16 cellular contexts compared by ENCODE assay signal in the genomic region with DNA sequence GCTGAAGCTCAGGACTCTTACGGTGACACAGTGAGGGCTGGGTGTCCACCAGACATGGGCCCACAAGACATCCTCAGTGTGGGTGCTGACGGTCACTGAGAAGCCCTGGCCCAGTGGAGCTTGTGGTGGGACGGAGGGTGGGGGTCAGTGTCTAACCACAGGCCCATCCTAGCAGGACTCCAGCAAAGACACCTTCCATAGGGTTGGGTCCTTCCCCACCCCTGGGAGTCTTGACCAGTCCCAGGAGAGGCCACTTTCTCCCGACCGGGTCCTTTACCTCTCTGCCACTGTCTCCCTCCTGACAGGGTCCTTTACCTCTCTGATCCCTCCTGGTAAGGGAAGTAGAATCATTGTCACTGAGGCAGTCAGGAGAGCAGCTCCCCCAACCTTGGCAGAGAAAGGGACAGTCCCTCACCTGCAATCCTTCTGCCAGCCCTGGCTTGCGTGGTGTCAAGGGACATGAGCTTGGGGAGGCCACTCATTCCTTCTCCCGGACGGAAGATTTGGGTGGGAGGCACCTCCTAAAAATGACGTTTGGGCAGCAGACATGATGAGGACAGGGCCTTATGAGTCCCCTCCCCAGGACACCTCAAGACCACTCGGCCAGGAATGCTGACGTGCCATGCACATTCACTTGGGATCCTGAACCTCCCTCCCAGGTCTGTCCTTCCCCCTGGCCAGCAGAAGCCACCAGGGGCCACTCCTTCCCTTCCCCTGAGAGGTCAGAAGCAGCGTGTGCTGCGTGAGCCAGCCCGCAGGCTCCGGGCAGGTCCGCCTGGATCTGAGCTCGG.
A peak's percentile ranks its signal among the peaks of the same experiment; 100 is the strongest.
DNase-seq lines count a peak whose midpoint lies in the region; ATAC-seq, FAIRE-seq and TF ChIP-seq lines count a peak whose summit lies in the region.
"Had no signal": no experiment of that assay in that cellular context is flagged by ENCODE, and none has a peak within 500 bp of the region (broad histone marks: within the 10 kb centered on the region; RNA-seq: fewer than 3 reads in every experiment).

No MANE protein-coding gene starts in this region.

- no peak overlapping the region for H3K4me3 Mint-ChIP-seq in endodermal cell
- H3K4me3 Mint-ChIP-seq: CD4-positive, alpha-beta T cell had no signal

- H4K8ac ChIP-seq in IMR-90 (ENCODE audit: low read depth in 2 of 2, low read length in 2 of 2): no peak overlapping the region

- H4K20me1 ChIP-seq in BLaER1: peaks cover 15% of the 10 kb centered on the region; the same call in 1 of the 2 replicates
- no peaks in the 10 kb centered on the region for H4K20me1 ChIP-seq in IMR-90 (ENCODE audit: insufficient read depth, low read length)
- no peaks in the 10 kb centered on the region for H4K20me1 ChIP-seq in osteoblast (ENCODE audit: insufficient read depth, low read length)

- dilution Hi-C loops in IMR-90 (cut with HindIII; ENCODE audit: low sequenced_read_pairs, unreplicated experiment): loop anchor here (25.0 kb wide), 1 partner anchor 252 kb away; no protein-coding TSS in a partner anchor

- H2BK15ac ChIP-seq in IMR-90 (ENCODE audit: low read depth, low read length): no peak overlapping the region; the same call in 2 of the 3 replicates

- FAIRE-seq in D721Med (lab: Jason Lieb, UNC): no peak
- FAIRE-seq: GM19239 had no signal

- H3K4me1 ChIP-seq in BLaER1 (peaks cover 77% of the 10 kb centered on the region), IMR-90 (ENCODE audit: control insufficient read depth, insufficient read depth, low read length) (peaks cover 2% of the 10 kb centered on the region; the same call in 1 of the 2 replicates), endodermal cell (ENCODE audit: control insufficient read depth, insufficient read depth, low read length) (no peaks in the 10 kb centered on the region), osteoblast (ENCODE audit: insufficient read depth, low read length) (peaks cover 6% of the 10 kb centered on the region)

- H3K56ac ChIP-seq in IMR-90 (ENCODE audit: extremely low read depth, insufficient read depth, low read length): no peak overlapping the region

- no peak overlapping the region for H4K91ac ChIP-seq in IMR-90 (ENCODE audit: insufficient read depth, low read depth, low read length)

- H2AK9ac ChIP-seq in IMR-90 (replicated peaks; ENCODE audit: low read depth, low read length, poor library complexity): no peak overlapping the region

- H2BK20ac ChIP-seq in IMR-90 (ENCODE audit: low read depth, low read length): no peak overlapping the region; the same call in none of the 2 replicates

- no peaks in the 10 kb centered on the region for H3K79me2 ChIP-seq in osteoblast (ENCODE audit: insufficient read depth, low read length)

- H3K27me3 ChIP-seq in BLaER1 (0 out of 2 replicates have a peak, but pooled peaks cover 16% of the 10 kb centered on the region), IMR-90 (ENCODE audit: control insufficient read depth, insufficient read depth, low read length) (peaks cover 3% of the 10 kb centered on the region; the same call in 1 of the 2 replicates), endodermal cell (ENCODE audit: control insufficient read depth, insufficient read depth, low read length, poor library complexity, severe bottlenecking) (no peaks in the 10 kb centered on the region), osteoblast (ENCODE audit: insufficient read depth, low read length) (peaks cover 26% of the 10 kb centered on the region)

- POLR2A ChIA-PET in IMR-90 (lab: Charles Lee; ENCODE audit: unreplicated experiment): interaction anchor here (0.5 kb wide), 1 partner anchor 220 kb away, joined by 8 read pairs; no protein-coding TSS in a partner anchor

- peaks cover 13% of the 10 kb centered on the region for H3K4me1 Mint-ChIP-seq in endodermal cell

- ATAC-seq in IMR-90 (ENCODE audit: low read depth) (no peak), HG03457 (IDR thresholded peaks at IDR 0.05; ENCODE audit: unreplicated experiment) (no peak)

- TF ChIP-seq POLR2A in IMR-90 (IDR thresholded peaks at IDR 0.05; ENCODE audit: low read depth, low read length): no peak

- no peak overlapping the region for H3K14ac ChIP-seq in IMR-90 (replicated peaks; ENCODE audit: low read depth, low read length)

- H3K4ac ChIP-seq in IMR-90 (ENCODE audit: low read depth, low read length): peak overlapping the region; percentile 42; the same call in 1 of the 2 replicates

- no peak overlapping the region for H3K23ac ChIP-seq in IMR-90 (ENCODE audit: low read depth, low read length)

- TF ChIP-seq RAD21 in IMR-90 (IDR thresholded peaks at IDR 0.05; ENCODE audit: low read length): no peak

- no peak overlapping the region for H3K4me3 ChIP-seq in BLaER1
- H3K4me3 ChIP-seq in IMR-90 (ENCODE audit: insufficient read depth, low read depth, low read length): no peak overlapping the region
- H3K4me3 ChIP-seq in endodermal cell (ENCODE audit: low read length): no peak overlapping the region
- H3K4me3 ChIP-seq in osteoblast (ENCODE audit: insufficient read depth, low read length): no peak overlapping the region

- peaks cover 4% of the 10 kb centered on the region; the same call in 1 of the 2 replicates for H3K9me1 ChIP-seq in IMR-90 (ENCODE audit: insufficient read depth, low read length)

- intact Hi-C loops in IMR-90 (cut with micrococcal nuclease): loop anchor here (1.0 kb wide), 1 partner anchor 281 kb away; no protein-coding TSS in a partner anchor

- no peak overlapping the region for H3K27ac Mint-ChIP-seq in endodermal cell
- H3K27ac Mint-ChIP-seq: CD4-positive, alpha-beta T cell had no signal

- H3K18ac ChIP-seq in IMR-90 (ENCODE audit: low read depth, low read length): no peak overlapping the region

- no peaks in the 10 kb centered on the region for H3K36me3 Mint-ChIP-seq in endodermal cell (ENCODE audit: low read depth)

- peak overlapping the region; percentile 81 for H3K4me2 ChIP-seq in BLaER1
- H3K4me2 ChIP-seq in IMR-90 (ENCODE audit: low read depth, low read length): no peak overlapping the region
- no peak overlapping the region for H3K4me2 ChIP-seq in osteoblast (ENCODE audit: insufficient read depth, low read length)
- H3K4me2 ChIP-seq: SK-N-SH had no signal

- no peaks in the 10 kb centered on the region for H3K9me3 Mint-ChIP-seq in endodermal cell
- H3K9me3 Mint-ChIP-seq: CD4-positive, alpha-beta T cell had no signal

- peak overlapping the region; percentile 36 for H2BK120ac ChIP-seq in IMR-90 (ENCODE audit: low read depth, low read length)

- CTCF ChIA-PET in IMR-90 (lab: Yijun Ruan, JAX): interaction anchor here (0.6 to 1.5 kb wide), 2 partner anchors 14 to 206 kb away, joined by 3 to 4 read pairs; no protein-coding TSS in a partner anchor

- TF ChIP-seq CTCF in IMR-90 (conservative IDR thresholded peaks at IDR 0.05; ENCODE audit: low read depth, low read length) (0 out of 2 replicates have a peak, but pooled peaks have one; percentile 2), endodermal cell (conservative IDR thresholded peaks at IDR 0.05) (peak; percentile 24), osteoblast (IDR thresholded peaks at IDR 0.05; ENCODE audit: extremely low read depth, low read depth, low read length) (no peak), D721Med (IDR thresholded peaks at IDR 0.05; ENCODE audit: insufficient read depth, missing control alignments) (no peak)

- 70% methylated on average over 8 of the region's 17 CpGs; no CpG with 5 or more reads in 1 of the 2 experiments for WGBS in IMR-90 (ENCODE audit: extremely low coverage in 2 of 2, insufficient read length in 1 of 2), 2 experiments
- 90 to 92% methylated on average over 13 to 17 of the region's 17 CpGs for WGBS in endodermal cell (ENCODE audit: insufficient coverage in 1 of 2, insufficient read length in 1 of 2), 2 experiments

- H3K27ac ChIP-seq in BLaER1 (no peak overlapping the region), IMR-90 (ENCODE audit: insufficient read depth, low read length) (no peak overlapping the region), endodermal cell (ENCODE audit: low read depth, low read length) (no peak overlapping the region), osteoblast (ENCODE audit: low read depth, low read length) (no peak overlapping the region)

- H2AFZ ChIP-seq in IMR-90 (replicated peaks; ENCODE audit: low read length, poor library complexity) (peak overlapping the region; percentile 56), osteoblast (ENCODE audit: low read length) (no peak overlapping the region)

- H3K36me3 ChIP-seq in BLaER1 (no peaks in the 10 kb centered on the region), IMR-90 (ENCODE audit: control insufficient read depth, insufficient read depth, low read length) (no peaks in the 10 kb centered on the region), endodermal cell (ENCODE audit: control insufficient read depth, insufficient read depth, low read length) (no peaks in the 10 kb centered on the region), osteoblast (ENCODE audit: insufficient read depth, low read length) (no peaks in the 10 kb centered on the region)

- H3K79me1 ChIP-seq in IMR-90 (ENCODE audit: low read depth in 1 of 2, low read length in 2 of 2): no peaks in the 10 kb centered on the region

- DNase-seq in IMR-90 (no peak), endodermal cell (peak; percentile 55), osteoblast (ENCODE audit: insufficient read length, low spot score, missing footprints) (peak; percentile 84), D721Med (ENCODE audit: insufficient read length, low spot score) (no peak), NOMO-1 treated with dmso at 0.1 percent for 144 hours (lab: John Stamatoyannopoulos, UW; ENCODE audit: unreplicated experiment) (no peak), NCI-H2171 (lab: John Stamatoyannopoulos, UW) (no peak)
- DNase-seq: CD4-positive, alpha-beta T cell; MV-4-11; NCI-H1436; NCI-H2029; NCI-H510A; NCI-H774 had no signal

- H3K9me3 ChIP-seq in BLaER1 (no peaks in the 10 kb centered on the region), IMR-90 (ENCODE audit: control insufficient read depth, insufficient read depth, low read length) (no peaks in the 10 kb centered on the region), endodermal cell (ENCODE audit: control insufficient read depth, low read length) (no peaks in the 10 kb centered on the region), osteoblast (ENCODE audit: low read depth, low read length) (no peaks in the 10 kb centered on the region)
- H3K9me3 ChIP-seq: SK-N-SH had no signal

- peak overlapping the region; percentile 68; the same call in 1 of the 2 replicates for H2AK5ac ChIP-seq in IMR-90 (ENCODE audit: low read depth, low read length)

- in situ Hi-C loops in IMR-90 (cut with MboI; ENCODE audit: low sequenced_read_pairs): loop anchor here (5.0 kb wide), 1 partner anchor 282 kb away; no protein-coding TSS in a partner anchor

- no peak overlapping the region for H2BK5ac ChIP-seq in IMR-90 (ENCODE audit: low read depth, low read length, poor library complexity, severe bottlenecking)

- H3K9ac ChIP-seq in BLaER1 (no peak overlapping the region), IMR-90 (ENCODE audit: low read depth, low read length) (no peak overlapping the region), endodermal cell (ENCODE audit: extremely low read depth, low read length, poor library complexity, severe bottlenecking) (no peak overlapping the region)
- H3K9ac ChIP-seq: SK-N-SH had no signal

- peaks cover 3% of the 10 kb centered on the region for H3K27me3 Mint-ChIP-seq in endodermal cell (ENCODE audit: insufficient read depth)

- no peak overlapping the region for H4K5ac ChIP-seq in IMR-90 (ENCODE audit: low read depth, low read length)

- no TSS peak for BruUV-seq in IMR-90 (replicated peaks; lab: Mats Ljungman, UMichigan)

TF ChIP-seq in IMR-90, 13 proteins besides CTCF, POLR2A, EP300 and RAD21 (continues in another document):
- TF ChIP-seq RFX5 (IDR thresholded peaks at IDR 0.05; ENCODE audit: low read depth, low read length): no peak

Comparison
In these comparisons a context has a peak if more than half of its experiments do, and no peak if none do; other contexts are left out.
1. DNase-seq: peak in endodermal cell (single experiment) and osteoblast (single experiment); none in IMR-90 (single experiment), D721Med (single experiment), NOMO-1 treated with dmso at 0.1 percent for 144 hours (single experiment) and NCI-H2171 (single experiment).
2. CTCF ChIP-seq: peak in IMR-90 (single experiment) and endodermal cell (single experiment); none in osteoblast (single experiment) and D721Med (single experiment).